In genomic region chr14:72790887-72791566, GRCh38 we compare ENCODE assay signal across 22 cellular contexts.
DNase-seq lines count a peak whose midpoint lies in the region; ATAC-seq, FAIRE-seq and TF ChIP-seq lines count a peak whose summit lies in the region.
"Had no signal": no experiment of that assay in that cellular context is flagged by ENCODE, and none has a peak within 500 bp of the region (broad histone marks: within the 10 kb centered on the region; RNA-seq: fewer than 3 reads in every experiment).

No MANE protein-coding gene starts in this region.

- peaks cover 77% of the 10 kb centered on the region for H3K4me1 Mint-ChIP-seq in nephron progenitor cell

- H3K36me3 ChIP-seq in cardiac muscle cell: no peaks in the 10 kb centered on the region
- H3K36me3 ChIP-seq: pancreas had no signal

- no peaks in the 10 kb centered on the region for H3K27me3 ChIP-seq in cardiac muscle cell
- H3K27me3 ChIP-seq: pancreas had no signal

- no peak for TF ChIP-seq CTCF in cardiac muscle cell (IDR thresholded peaks at IDR 0.05; ENCODE audit: low read depth, low read length)
- TF ChIP-seq CTCF in nephron progenitor cell (IDR thresholded peaks at IDR 0.05): no peak

- no peak overlapping the region for H3K4me3 Mint-ChIP-seq in nephron progenitor cell
- H3K4me3 Mint-ChIP-seq: activated naive CD4-positive, alpha-beta T cell treated with anti-CD3 and anti-CD28 coated beads for 36 hours; CD4-positive, alpha-beta T cell had no signal

- FAIRE-seq in urothelium cell line (lab: Jason Lieb, UNC): peak; percentile 79
- FAIRE-seq: A549, H1, pancreas had no signal

- intact Hi-C loops in Right ventricle myocardium inferior (cut with DNase I): loop anchor here (5.0 kb wide), 1 partner anchor 74 kb away; no protein-coding TSS in a partner anchor
- intact Hi-C loops in cardiac septum (cut with DNase I): no loop called here

- H3K27me3 Mint-ChIP-seq in nephron progenitor cell (ENCODE audit: low read depth, poor library complexity): peaks cover 2% of the 10 kb centered on the region
- H3K27me3 Mint-ChIP-seq: CD4-positive, alpha-beta T cell had no signal

- ATAC-seq in Right ventricle myocardium inferior (peak; percentile 67), HG02623 (IDR thresholded peaks at IDR 0.05; ENCODE audit: unreplicated experiment) (no peak)
- ATAC-seq: A549, mucosa of descending colon, pancreas had no signal

- no peaks in the 10 kb centered on the region for H3K9me3 Mint-ChIP-seq in nephron progenitor cell
- H3K9me3 Mint-ChIP-seq: activated naive CD4-positive, alpha-beta T cell treated with anti-CD3 and anti-CD28 coated beads for 36 hours; CD4-positive, alpha-beta T cell had no signal

- H3K9me3 ChIP-seq in cardiac muscle cell (ENCODE audit: low read depth): no peaks in the 10 kb centered on the region
- H3K9me3 ChIP-seq: A549, mucosa of descending colon, pancreas had no signal

- no peak for DNase-seq in Right ventricle myocardium inferior (ENCODE audit: missing footprints)
- no peak for DNase-seq in cardiac septum (ENCODE audit: low spot score)
- DNase-seq in cardiac muscle cell (ENCODE audit: low read depth in 1 of 2, low spot score in 1 of 2): no peak
- no peak for DNase-seq in nephron progenitor cell
- no peak for DNase-seq in urothelium cell line (ENCODE audit: low spot score)
- no peak for DNase-seq in effector CD8-positive, alpha-beta T cell (lab: John Stamatoyannopoulos, UW)
- no peak for DNase-seq in NCI-H187 treated with DMSO at 0.1 percent for 48 hours (lab: John Stamatoyannopoulos, UW)
- DNase-seq: activated CD4-positive, alpha-beta T cell treated with anti-CD3 and anti-CD28 coated beads for 4 hours; activated CD8-positive, alpha-beta memory T cell treated with anti-CD3 and anti-CD28 coated beads, Interleukin-2, amount 50 U/mL, for 4 hours; activated naive CD4-positive, alpha-beta T cell treated with anti-CD3 and anti-CD28 coated beads for 36 hours; CD4-positive, alpha-beta T cell; DMS53; mucosa of descending colon; NCI-H2081; NCI-H510A; pancreas; T1000 had no signal

- peak overlapping the region; percentile 53 for H3K27ac ChIP-seq in cardiac muscle cell
- H3K27ac ChIP-seq: A549, HL-60, pancreas had no signal

- peaks cover 4% of the 10 kb centered on the region for H3K36me3 Mint-ChIP-seq in nephron progenitor cell (ENCODE audit: low read depth)

- peak overlapping the region; percentile 41 for H3K27ac Mint-ChIP-seq in nephron progenitor cell
- H3K27ac Mint-ChIP-seq: activated naive CD4-positive, alpha-beta T cell treated with anti-CD3 and anti-CD28 coated beads for 36 hours; CD4-positive, alpha-beta T cell had no signal

- no peak overlapping the region for H3K4me3 ChIP-seq in cardiac muscle cell
- H3K4me3 ChIP-seq: A549, mucosa of descending colon, pancreas, smooth muscle cell had no signal

- peaks cover 45% of the 10 kb centered on the region for H3K4me1 ChIP-seq in cardiac muscle cell (ENCODE audit: low read depth)
- H3K4me1 ChIP-seq: A549, pancreas had no signal
